In genomic region chr21:41846033-41846317, GRCh38 we compare ENCODE assay signal across 18 cellular contexts. TPM values are rescaled to one million over a fixed set of nuclear protein-coding genes. Genes with fewer than 3 reads are reported as not detected.
A peak's percentile ranks its signal among the peaks of the same experiment; 100 is the strongest.
DNase-seq lines count a peak whose midpoint lies in the region; ATAC-seq and TF ChIP-seq lines count a peak whose summit lies in the region.
"Had no signal": no experiment of that assay in that cellular context is flagged by ENCODE, and none has a peak within 500 bp of the region (broad histone marks: within the 10 kb centered on the region; RNA-seq: fewer than 3 reads in every experiment).

No MANE protein-coding gene starts in this region.

- no peak overlapping the region for H2AFZ ChIP-seq in OCI-LY7 (ENCODE audit: low read length)
- H2AFZ ChIP-seq in smooth muscle cell (ENCODE audit: low read depth): no peak overlapping the region
- H2AFZ ChIP-seq: GM23248 had no signal

- H3K4me3 Mint-ChIP-seq in brain: no peak overlapping the region
- H3K4me3 Mint-ChIP-seq: CD8-positive, alpha-beta T cell had no signal

- H3K4me2 ChIP-seq in OCI-LY7 (ENCODE audit: low read length): no peak overlapping the region
- H3K4me2 ChIP-seq in smooth muscle cell: no peak overlapping the region

- no peak overlapping the region for H3K9ac ChIP-seq in smooth muscle cell (ENCODE audit: low read depth)
- H3K9ac ChIP-seq: GM23248 had no signal

- H3F3A ChIP-seq in smooth muscle cell (ENCODE audit: low read depth): no peaks in the 10 kb centered on the region

- no peaks in the 10 kb centered on the region for H3K9me2 ChIP-seq in OCI-LY7 (ENCODE audit: insufficient read depth, low read length)

- H3K4me1 Mint-ChIP-seq in brain: peaks cover 7% of the 10 kb centered on the region

- H3K27me3 Mint-ChIP-seq in brain: no peaks in the 10 kb centered on the region

- DNase-seq in OCI-LY7 (ENCODE audit: low spot score): no peak
- DNase-seq in smooth muscle cell (lab: John Stamatoyannopoulos, UW; ENCODE audit: unreplicated experiment): no peak
- no peak for DNase-seq in NCI-H446 treated with DMSO at 0.1 percent for 48 hours (lab: John Stamatoyannopoulos, UW)
- DNase-seq: ACHN; CD8-positive, alpha-beta T cell; DND-41; NCI-H1105 treated with DMSO at 0.1 percent for 48 hours; NCI-H2081 treated with DMSO at 0.1 percent for 48 hours; NCI-H2171 treated with DMSO at 0.1 percent for 48 hours; NCI-H526; SIG-M5 had no signal

- TF ChIP-seq CTCF in C4-2B (conservative IDR thresholded peaks at IDR 0.05): no peak
- TF ChIP-seq CTCF in OCI-LY7 (conservative IDR thresholded peaks at IDR 0.05; ENCODE audit: low read length): no peak
- no peak for TF ChIP-seq CTCF in brain (conservative IDR thresholded peaks at IDR 0.05)
- TF ChIP-seq CTCF in smooth muscle cell (IDR thresholded peaks at IDR 0.05; ENCODE audit: borderline replicate concordance, insufficient read depth, poor library complexity, severe bottlenecking): no peak

- intact Hi-C loops in OCI-LY7 (cut with micrococcal nuclease; ENCODE audit: unreplicated experiment): no loop called here

- no TSS peak for BruUV-seq in OCI-LY7 (replicated peaks; lab: Mats Ljungman, UMichigan)

- H3K79me2 ChIP-seq in OCI-LY7 (ENCODE audit: insufficient read depth, low read depth, low read length) (no peaks in the 10 kb centered on the region), smooth muscle cell (ENCODE audit: low read depth) (no peaks in the 10 kb centered on the region)

- 0 out of 2 replicates have a peak, but pooled peaks cover 4% of the 10 kb centered on the region for H3K9me3 ChIP-seq in OCI-LY7 (ENCODE audit: low read length)
- H3K9me3 ChIP-seq in smooth muscle cell (replicated peaks; ENCODE audit: low read depth): peaks cover 8% of the 10 kb centered on the region

- H3K27ac ChIP-seq in C4-2B (peak overlapping the region; percentile 41), OCI-LY7 (ENCODE audit: low read depth, low read length, poor library complexity, severe bottlenecking) (peak overlapping the region; percentile 33), smooth muscle cell (ENCODE audit: low read depth) (peak overlapping the region; percentile 9)
- H3K27ac ChIP-seq: GM23248 had no signal

- POLR2A ChIA-PET in OCI-LY7 (lab: Charles Lee): interaction anchor here (0.7 kb wide), 1 partner anchor 9 kb away, joined by 3 read pairs; no protein-coding TSS in a partner anchor

- H3K36me3 Mint-ChIP-seq in brain: peaks cover 37% of the 10 kb centered on the region

- 51% methylated on average over 6 of the region's 6 CpGs for WGBS in smooth muscle cell (ENCODE audit: low lambda C conversion rate)

- peaks cover 64% of the 10 kb centered on the region for H3K36me3 ChIP-seq in OCI-LY7 (ENCODE audit: insufficient read depth, low read length)
- H3K36me3 ChIP-seq in smooth muscle cell (ENCODE audit: low read depth): peaks cover 9% of the 10 kb centered on the region

- no peaks in the 10 kb centered on the region for H4K20me1 ChIP-seq in OCI-LY7 (ENCODE audit: insufficient read depth, low read length)
- no peaks in the 10 kb centered on the region for H4K20me1 ChIP-seq in smooth muscle cell (ENCODE audit: low read depth)

- ATAC-seq in SK-N-SH treated with all-trans-retinoic acid at 6 μM for 48 hours (no peak), HG02840 (IDR thresholded peaks at IDR 0.05; ENCODE audit: low FRiP score, unreplicated experiment) (no peak)
- ATAC-seq: CD8-positive, alpha-beta T cell; HCT116 had no signal

- H3K4me3 ChIP-seq in OCI-LY7 (ENCODE audit: low read depth, low read length, poor library complexity, severe bottlenecking) (no peak overlapping the region), smooth muscle cell (no peak overlapping the region)
- H3K4me3 ChIP-seq: BLaER1 treated with 17β-estradiol and CSF1 and Interleukin-3, amounts not matched to agents 10 nM and 100 nM; GM23248 had no signal

- CTCF ChIA-PET in OCI-LY7 (lab: Charles Lee; ENCODE audit: unreplicated experiment): no interaction called here

- H3K4me1 ChIP-seq in OCI-LY7 (ENCODE audit: insufficient read depth, low read length, poor library complexity, severe bottlenecking): peaks cover 25% of the 10 kb centered on the region
- no peaks in the 10 kb centered on the region for H3K4me1 ChIP-seq in smooth muscle cell (ENCODE audit: low read depth)

- no peaks in the 10 kb centered on the region for H3K27me3 ChIP-seq in smooth muscle cell (ENCODE audit: low read depth)
- H3K27me3 ChIP-seq: BLaER1 treated with 17β-estradiol and CSF1 and Interleukin-3, amounts not matched to agents 10 nM and 100 nM had no signal

- peak overlapping the region in 3 of 5 experiments; percentile 30 to 78 (median 38) for H3K27ac Mint-ChIP-seq in brain
- H3K27ac Mint-ChIP-seq: CD8-positive, alpha-beta T cell had no signal

- peaks cover 2 to 12% (median 7%) of the 10 kb centered on the region in 5 experiments for H3K9me3 Mint-ChIP-seq in brain

TF ChIP-seq in SK-N-SH treated with all-trans-retinoic acid at 6 μM for 48 hours, 23 proteins besides CTCF, POLR2A, EP300 and RAD21 (continues in another document):
- TF ChIP-seq OSR1 (CRISPR knock-in tag; IDR thresholded peaks at IDR 0.05) (no peak), ZFP3 (CRISPR knock-in tag; IDR thresholded peaks at IDR 0.05) (no peak), TCF4 (CRISPR knock-in tag; IDR thresholded peaks at IDR 0.05; ENCODE audit: borderline replicate concordance) (no peak), ZFP30 (CRISPR knock-in tag; IDR thresholded peaks at IDR 0.05) (no peak), ZC3H10 (CRISPR knock-in tag; IDR thresholded peaks at IDR 0.05) (no peak), ARNTL (CRISPR knock-in tag; IDR thresholded peaks at IDR 0.05; ENCODE audit: borderline replicate concordance, low read depth) (no peak), ZNF565 (CRISPR knock-in tag; conservative IDR thresholded peaks at IDR 0.05; ENCODE audit: low read depth) (no peak), CSRNP3 (CRISPR knock-in tag; IDR thresholded peaks at IDR 0.05) (no peak), ESRRG (CRISPR knock-in tag; IDR thresholded peaks at IDR 0.05) (no peak), TSHZ2 (CRISPR knock-in tag; IDR thresholded peaks at IDR 0.05) (no peak), PATZ1 (CRISPR knock-in tag; IDR thresholded peaks at IDR 0.05; ENCODE audit: borderline replicate concordance) (no peak), ZNF8 (CRISPR knock-in tag; IDR thresholded peaks at IDR 0.05) (no peak), RARB (CRISPR knock-in tag; IDR thresholded peaks at IDR 0.05) (no peak)

RNA-seq across cellular contexts. Expression of gene PRDM15, which starts 33.2 kb away (rescaled TPM):
- total RNA-seq in OCI-LY7 (2014; rRNA removed; shearing (Covaris generic)): 19.7 and 30.5 TPM in 2 replicates
- total RNA-seq in OCI-LY7 (2022) (30.2 and 31.7 TPM in 2 replicates), smooth muscle cell (5.4 and 6.8 TPM in 2 replicates)
- polyA plus RNA-seq in brain (ENCODE audit: insufficient read depth, low read depth, low replicate concordance) (9.3 TPM), smooth muscle cell (2.0 and 5.9 TPM in 2 replicates)
